ENCODE assay signal across 7 cellular contexts in the genomic region with DNA sequence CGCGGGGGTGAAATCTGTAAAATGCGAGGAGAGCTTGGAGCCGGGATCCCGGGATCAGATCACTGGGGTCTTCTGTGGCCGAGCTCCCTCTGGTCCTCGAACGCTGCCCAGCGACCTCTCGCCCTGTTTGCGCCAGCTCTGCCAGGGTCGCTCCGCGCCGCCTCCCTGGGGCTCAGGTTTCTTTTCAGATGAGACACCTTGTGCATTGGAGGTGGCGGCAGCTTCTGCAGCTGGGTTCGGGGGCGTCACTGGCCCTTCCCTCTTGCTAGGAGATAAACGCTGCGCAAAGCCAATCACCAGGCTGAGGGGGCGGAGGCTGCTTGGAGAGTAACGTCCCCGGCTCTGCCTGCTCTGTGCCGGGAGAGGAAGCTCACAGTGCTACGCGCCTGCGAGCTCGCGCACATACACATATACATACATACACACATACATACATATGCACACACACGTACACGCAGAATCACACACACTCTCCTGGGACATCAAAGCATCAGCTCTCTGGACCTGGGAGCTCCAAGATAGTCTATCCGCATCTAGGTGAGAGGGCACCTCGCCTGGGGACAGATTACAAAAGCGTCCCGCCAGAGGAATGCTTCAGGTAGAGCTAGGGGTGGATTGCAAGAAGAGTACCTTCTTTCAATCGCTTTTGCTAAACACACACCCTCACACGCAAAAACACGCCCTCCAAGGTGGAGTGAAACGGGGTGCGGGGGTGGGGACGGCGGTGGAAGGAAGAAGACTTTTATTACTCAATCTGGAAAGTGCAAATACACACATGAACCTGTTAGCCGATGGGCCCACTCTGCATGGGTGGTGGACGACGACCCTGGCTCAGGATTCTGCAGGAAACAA. TPM values are rescaled to one million over a fixed set of nuclear protein-coding genes. Genes with fewer than 3 reads are reported as not detected.
DNase-seq lines count a peak whose midpoint lies in the region; ATAC-seq lines count a peak whose summit lies in the region.

TSS of gene ST8SIA4 (minus strand) at position 247 of the 852 bp plus-strand sequence. CDS start 327 bp downstream, outside the sequence.

- peaks cover 22% of the 10 kb centered on the region for H3K4me1 ChIP-seq in effector memory CD4-positive, alpha-beta T cell (ENCODE audit: control insufficient read depth, insufficient read depth, low read length, poor library complexity, severe bottlenecking)
- H3K4me1 ChIP-seq in mesendoderm (ENCODE audit: control insufficient read depth, low read depth, low read length): no peaks in the 10 kb centered on the region

- H2BK5ac ChIP-seq in mesendoderm (ENCODE audit: low read length): no peak within 1 kb of the TSS

- CTCF ChIA-PET in activated CD8-positive, alpha-beta T cell treated with anti-CD3 and anti-CD28 coated beads, Interleukin-2, amount 10 ng/mL, durations not matched to agents 7 days and 5 days (lab: Charles Lee): interaction anchor here (1.1 to 6.7 kb wide), 8 partner anchors 9 to 422 kb away, joined by 3 to 71 read pairs (median 27); no protein-coding TSS in a partner anchor

- H3K9me3 ChIP-seq in effector memory CD4-positive, alpha-beta T cell (ENCODE audit: control insufficient read depth, low read length): no peaks in the 10 kb centered on the region

- DNase-seq in NCI-H748 treated with DMSO at 0.1 percent for 48 hours (lab: John Stamatoyannopoulos, UW): peak; percentile 76
- DNase-seq in activated CD8-positive, alpha-beta T cell treated with anti-CD3 and anti-CD28 coated beads, Interleukin-2, amount 10 ng/mL, durations not matched to agents 7 days and 5 days: peak; percentile 97
- peak; percentile 82 to 86 (median 84) for DNase-seq in effector memory CD4-positive, alpha-beta T cell
- DNase-seq in mesendoderm: peak; percentile 94
- DNase-seq in stimulated activated CD8-positive, alpha-beta memory T cell treated with anti-CD3 and anti-CD28 coated beads, Interleukin-12 subunit alpha, Interleukin-12 subunit beta, amount 100 ng/mL, for 24 hours (ENCODE audit: extremely low read depth): peak; percentile 82

- H3K27ac Mint-ChIP-seq in activated CD8-positive, alpha-beta T cell treated with anti-CD3 and anti-CD28 coated beads, Interleukin-2, amount 10 ng/mL, durations not matched to agents 7 days and 5 days: peak within 1 kb of the TSS; percentile 97

- H3K9ac ChIP-seq in mesendoderm (ENCODE audit: low read length): peak within 1 kb of the TSS; percentile 77

- H3K27me3 ChIP-seq in effector memory CD4-positive, alpha-beta T cell (replicated peaks; ENCODE audit: control insufficient read depth, insufficient read depth, low read length, poor library complexity, severe bottlenecking): no peaks in the 10 kb centered on the region
- no peaks in the 10 kb centered on the region for H3K27me3 ChIP-seq in mesendoderm (ENCODE audit: insufficient read depth, low read length, poor library complexity)

- H3K56ac ChIP-seq in mesendoderm (ENCODE audit: low read length): peak within 1 kb of the TSS; percentile 84

- H3K4ac ChIP-seq in mesendoderm (ENCODE audit: low read depth, low read length): no peak within 1 kb of the TSS

- H3K18ac ChIP-seq in mesendoderm (ENCODE audit: low read length): no peak within 1 kb of the TSS

- peaks cover 40% of the 10 kb centered on the region for H3K36me3 Mint-ChIP-seq in activated CD8-positive, alpha-beta T cell treated with anti-CD3 and anti-CD28 coated beads, Interleukin-2, amount 10 ng/mL, durations not matched to agents 7 days and 5 days (ENCODE audit: low read depth)

- peak within 1 kb of the TSS; percentile 93 for H3K27ac ChIP-seq in effector memory CD4-positive, alpha-beta T cell (ENCODE audit: insufficient read depth, low read length, poor library complexity, severe bottlenecking)
- H3K27ac ChIP-seq in mesendoderm (ENCODE audit: low read depth, low read length): no peak within 1 kb of the TSS

- H3K4me2 ChIP-seq in mesendoderm (ENCODE audit: low read length): peak within 1 kb of the TSS; percentile 67

- H3K9me3 Mint-ChIP-seq in activated CD8-positive, alpha-beta T cell treated with anti-CD3 and anti-CD28 coated beads, Interleukin-2, amount 10 ng/mL, durations not matched to agents 7 days and 5 days (ENCODE audit: insufficient read depth): no peaks in the 10 kb centered on the region

- peak; percentile 73 for ATAC-seq in GM19023 (IDR thresholded peaks at IDR 0.05; ENCODE audit: unreplicated experiment)
- ATAC-seq in HG03196 (IDR thresholded peaks at IDR 0.05; ENCODE audit: unreplicated experiment): peak; percentile 70
- ATAC-seq in activated CD8-positive, alpha-beta T cell treated with anti-CD3 and anti-CD28 coated beads, Interleukin-2, amount 10 ng/mL, durations not matched to agents 7 days and 5 days: peak; percentile 79

- H2BK120ac ChIP-seq in mesendoderm (ENCODE audit: low read depth, low read length): no peak within 1 kb of the TSS

- POLR2A ChIA-PET in activated CD8-positive, alpha-beta T cell treated with anti-CD3 and anti-CD28 coated beads, Interleukin-2, amount 10 ng/mL, durations not matched to agents 7 days and 5 days (lab: Charles Lee): interaction anchor here (0.7 to 6.9 kb wide), 28 partner anchors 10 to 368 kb away, joined by 3 to 188 read pairs (median 5); partner anchors contain the start of gene FAM174A

- H3K4me1 Mint-ChIP-seq in activated CD8-positive, alpha-beta T cell treated with anti-CD3 and anti-CD28 coated beads, Interleukin-2, amount 10 ng/mL, durations not matched to agents 7 days and 5 days (ENCODE audit: low read depth): peaks cover 40% of the 10 kb centered on the region

- peak within 1 kb of the TSS; percentile 87 for H3K4me3 ChIP-seq in effector memory CD4-positive, alpha-beta T cell (ENCODE audit: insufficient read depth, low read depth, low read length, poor library complexity, severe bottlenecking)
- peak within 1 kb of the TSS; percentile 55 for H3K4me3 ChIP-seq in mesendoderm (ENCODE audit: low read length)

- no peak within 1 kb of the TSS for H4K5ac ChIP-seq in mesendoderm (ENCODE audit: low read length)

- H3K4me3 Mint-ChIP-seq in activated CD8-positive, alpha-beta T cell treated with anti-CD3 and anti-CD28 coated beads, Interleukin-2, amount 10 ng/mL, durations not matched to agents 7 days and 5 days: peak within 1 kb of the TSS; percentile 99

- H2AK5ac ChIP-seq in mesendoderm (ENCODE audit: low read length): no peak within 1 kb of the TSS

- WGBS in mesendoderm (ENCODE audit: extremely low coverage, insufficient coverage, low lambda C conversion rate): no CpG with 5 or more reads among the region's 45 CpGs

- H3K79me1 ChIP-seq in mesendoderm (ENCODE audit: low read length): no peaks in the 10 kb centered on the region

- H4K8ac ChIP-seq in mesendoderm (ENCODE audit: low read depth, low read length): no peak within 1 kb of the TSS

- H2BK15ac ChIP-seq in mesendoderm (replicated peaks; ENCODE audit: low read depth): no peak within 1 kb of the TSS

- H3K36me3 ChIP-seq in effector memory CD4-positive, alpha-beta T cell (ENCODE audit: control insufficient read depth, insufficient read depth, low read length): no peaks in the 10 kb centered on the region
- H3K36me3 ChIP-seq in mesendoderm (ENCODE audit: control insufficient read depth, insufficient read depth, low read length): no peaks in the 10 kb centered on the region

- no peak within 1 kb of the TSS for H3K23ac ChIP-seq in mesendoderm (ENCODE audit: low read length)

- no peaks in the 10 kb centered on the region for H3K27me3 Mint-ChIP-seq in activated CD8-positive, alpha-beta T cell treated with anti-CD3 and anti-CD28 coated beads, Interleukin-2, amount 10 ng/mL, durations not matched to agents 7 days and 5 days (ENCODE audit: low read depth)

- H3K79me2 ChIP-seq in mesendoderm (ENCODE audit: control insufficient read depth, insufficient read depth, low read length): no peaks in the 10 kb centered on the region

RNA-seq across cellular contexts. Expression of gene ST8SIA4, which starts in this region (rescaled TPM):
- 10 to 100 TPM; 35.8 to 37.5 TPM for total RNA-seq in activated CD8-positive, alpha-beta T cell treated with anti-CD3 and anti-CD28 coated beads, Interleukin-2, amount 10 ng/mL, durations not matched to agents 7 days and 5 days
- polyA plus RNA-seq in mesendoderm (2013, experiment 1 of 2): 1.9 TPM
- polyA plus RNA-seq in mesendoderm (2013, experiment 2 of 2): 2.2 TPM
